Comparison of ENCODE assay signal across 1 cellular context in genomic region chr1:112358798-112359408, GRCh38.
TF ChIP-seq lines count a peak whose summit lies in the region.

No MANE protein-coding gene starts in this region.

TF ChIP-seq in endothelial cell of umbilical vein, 7 proteins besides CTCF, POLR2A, EP300 and RAD21 (continued from another document):
- TF ChIP-seq GATA2 (IDR thresholded peaks at IDR 0.05; ENCODE audit: insufficient read depth, insufficient read length, low read depth, low read length), result no peak
- TF ChIP-seq EZH2 (IDR thresholded peaks at IDR 0.05; ENCODE audit: borderline replicate concordance, low read depth, low read length, severe bottlenecking), result no peak
- no peak for TF ChIP-seq POLR2AphosphoS5 (IDR thresholded peaks at IDR 0.05; ENCODE audit: insufficient read depth, low read depth, low read length)
